21 cellular contexts compared by ENCODE assay signal in genomic region chr16:5756969-5757368, GRCh38.
DNase-seq lines count a peak whose midpoint lies in the region; ATAC-seq and TF ChIP-seq lines count a peak whose summit lies in the region.
"Had no signal": no experiment of that assay in that cellular context is flagged by ENCODE, and none has a peak within 500 bp of the region (broad histone marks: within the 10 kb centered on the region; RNA-seq: fewer than 3 reads in every experiment).

No MANE protein-coding gene starts in this region.

- H3K36me3 ChIP-seq in DND-41 (ENCODE audit: insufficient read depth, low read length) (no peaks in the 10 kb centered on the region), MM.1S (replicated peaks; ENCODE audit: insufficient read depth, low read length) (no peaks in the 10 kb centered on the region), mesendoderm (ENCODE audit: control insufficient read depth, insufficient read depth, low read length) (no peaks in the 10 kb centered on the region)
- H3K36me3 ChIP-seq: tibial artery had no signal

- in situ Hi-C loops in SK-MEL-5 (cut with HindIII; ENCODE audit: low pct_unique_long_range_greater_than_20kb, low sequenced_read_pairs), result no loop called here

- no peaks in the 10 kb centered on the region for H3K36me3 Mint-ChIP-seq in chondrocyte (ENCODE audit: low read depth)
- H3K36me3 Mint-ChIP-seq: naive thymus-derived CD4-positive, alpha-beta T cell had no signal

- no peak overlapping the region for H3K56ac ChIP-seq in mesendoderm (ENCODE audit: low read length)

- no peak overlapping the region for H3K4me3 Mint-ChIP-seq in chondrocyte (ENCODE audit: unreplicated experiment)
- H3K4me3 Mint-ChIP-seq: naive thymus-derived CD4-positive, alpha-beta T cell had no signal

- H3K79me1 ChIP-seq in mesendoderm (ENCODE audit: low read length), result no peaks in the 10 kb centered on the region

- no peak overlapping the region for H2BK120ac ChIP-seq in mesendoderm (ENCODE audit: low read depth, low read length)

- H2AFZ ChIP-seq in DND-41 (ENCODE audit: low read depth, low read length) (no peak overlapping the region), MM.1S (ENCODE audit: low read length) (no peak overlapping the region)

- ATAC-seq in DND-41 (ENCODE audit: insufficient read depth, low read depth), result no peak
- ATAC-seq: naive thymus-derived CD4-positive, alpha-beta T cell had no signal

- H4K20me1 ChIP-seq in DND-41 (ENCODE audit: insufficient read depth, low read length), result no peaks in the 10 kb centered on the region
- H4K20me1 ChIP-seq in MM.1S (ENCODE audit: insufficient read depth, low read length), result no peaks in the 10 kb centered on the region

- peaks cover 27% of the 10 kb centered on the region for H3K9me3 Mint-ChIP-seq in chondrocyte (ENCODE audit: low read depth)

- H3K4me1 ChIP-seq in DND-41 (ENCODE audit: insufficient read depth, low read length) (no peaks in the 10 kb centered on the region), MM.1S (ENCODE audit: low read length) (peaks cover 30% of the 10 kb centered on the region), mesendoderm (ENCODE audit: control insufficient read depth, low read depth, low read length) (no peaks in the 10 kb centered on the region)
- H3K4me1 ChIP-seq: tibial artery had no signal

- H2BK5ac ChIP-seq in mesendoderm (ENCODE audit: low read length), result no peak overlapping the region

- no peak overlapping the region for H3K18ac ChIP-seq in mesendoderm (ENCODE audit: low read length)

- no CpG with 5 or more reads among the region's 5 CpGs for WGBS in mesendoderm (ENCODE audit: extremely low coverage, insufficient coverage, low lambda C conversion rate)

- no peak overlapping the region for H3K23ac ChIP-seq in mesendoderm (ENCODE audit: low read length)

- H3K9me2 ChIP-seq in MM.1S (replicated peaks; ENCODE audit: insufficient read depth, low read length), result no peaks in the 10 kb centered on the region

- H3K27ac Mint-ChIP-seq in chondrocyte (ENCODE audit: unreplicated experiment), result no peak overlapping the region
- H3K27ac Mint-ChIP-seq: naive thymus-derived CD4-positive, alpha-beta T cell had no signal

- H3K79me2 ChIP-seq in DND-41 (ENCODE audit: insufficient read depth, low read length) (no peaks in the 10 kb centered on the region), MM.1S (ENCODE audit: low read length) (no peaks in the 10 kb centered on the region), mesendoderm (ENCODE audit: control insufficient read depth, insufficient read depth, low read length) (no peaks in the 10 kb centered on the region)

- no peak overlapping the region for H4K8ac ChIP-seq in mesendoderm (ENCODE audit: low read depth, low read length)

- no peak overlapping the region for H2AK5ac ChIP-seq in mesendoderm (ENCODE audit: low read length)

- no peaks in the 10 kb centered on the region for H3K4me1 Mint-ChIP-seq in chondrocyte (ENCODE audit: low read depth)
- H3K4me1 Mint-ChIP-seq: naive thymus-derived CD4-positive, alpha-beta T cell had no signal

- no peaks in the 10 kb centered on the region for H3K27me3 Mint-ChIP-seq in chondrocyte (ENCODE audit: low read depth)

- H3K27ac ChIP-seq in DND-41 (ENCODE audit: low read length), result no peak overlapping the region
- no peak overlapping the region for H3K27ac ChIP-seq in MM.1S (ENCODE audit: low read length)
- H3K27ac ChIP-seq in mesendoderm (ENCODE audit: low read depth, low read length), result no peak overlapping the region
- H3K27ac ChIP-seq: tibial artery had no signal

- peak; percentile 28 for TF ChIP-seq CTCF in DND-41 (IDR thresholded peaks at IDR 0.05; ENCODE audit: borderline replicate concordance, extremely low read depth, low read length, poor library complexity, severe bottlenecking)
- TF ChIP-seq CTCF in MM.1S (IDR thresholded peaks at IDR 0.05; ENCODE audit: low read length), result peak; percentile 38
- no peak for TF ChIP-seq CTCF in chondrocyte (IDR thresholded peaks at IDR 0.05)

- H3K27me3 ChIP-seq in DND-41 (ENCODE audit: insufficient read depth, low read length, poor library complexity) (peaks cover 2% of the 10 kb centered on the region), MM.1S (replicated peaks; ENCODE audit: insufficient read depth, low read length) (no peaks in the 10 kb centered on the region), mesendoderm (ENCODE audit: insufficient read depth, low read length, poor library complexity) (no peaks in the 10 kb centered on the region)
- H3K27me3 ChIP-seq: tibial artery had no signal

- H3F3A ChIP-seq in MM.1S (ENCODE audit: insufficient read depth, low read length), result peaks cover 11% of the 10 kb centered on the region

- no peak overlapping the region for H3K4ac ChIP-seq in mesendoderm (ENCODE audit: low read depth, low read length)

- no peaks in the 10 kb centered on the region for H3K9me3 ChIP-seq in DND-41 (ENCODE audit: insufficient read depth, low read length, severe bottlenecking)
- H3K9me3 ChIP-seq in MM.1S (replicated peaks; ENCODE audit: insufficient read depth, low read length), result no peaks in the 10 kb centered on the region
- H3K9me3 ChIP-seq: tibial artery had no signal

- H3K9ac ChIP-seq in DND-41 (ENCODE audit: low read depth, low read length) (no peak overlapping the region), MM.1S (ENCODE audit: low read length) (no peak overlapping the region), mesendoderm (ENCODE audit: low read length) (no peak overlapping the region)

- H3K4me3 ChIP-seq in DND-41 (ENCODE audit: low read depth in 1 of 2, low read length in 2 of 2), result no peak overlapping the region
- no peak overlapping the region for H3K4me3 ChIP-seq in MM.1S (ENCODE audit: low read length)
- no peak overlapping the region for H3K4me3 ChIP-seq in mesendoderm (ENCODE audit: low read length)
- H3K4me3 ChIP-seq: tibial artery had no signal

- no peak overlapping the region for H2BK15ac ChIP-seq in mesendoderm (replicated peaks; ENCODE audit: low read depth)

- no peak for DNase-seq in DND-41
- DNase-seq in MM.1S, result peak; percentile 41
- DNase-seq in SK-MEL-5 (ENCODE audit: low read depth, low spot score), result peak; percentile 11
- peak; percentile 48 for DNase-seq in mesendoderm
- no peak for DNase-seq in DMS153 treated with DMSO at 0.1 percent for 48 hours (lab: John Stamatoyannopoulos, UW; ENCODE audit: unreplicated experiment)
- no peak for DNase-seq in ureter (ENCODE audit: low spot score)
- no peak for DNase-seq in chondrocyte (ENCODE audit: low spot score)
- DNase-seq: activated CD4-positive, alpha-beta T cell treated with anti-CD3 and anti-CD28 coated beads, Interleukin-2, amount 50 U/mL, for 1 hour; activated T-cell treated with anti-CD3 and anti-CD28 coated beads, Interleukin-2, amount 50 U/mL, for 48 hours; cerebellar nuclear complex; DMS79; IMR-90; midbrain; naive thymus-derived CD4-positive, alpha-beta T cell; NCI-H1105 treated with DMSO at 0.1 percent for 48 hours; NCI-H1930; NCI-H748 treated with DMSO at 0.1 percent for 48 hours; SHP77; SW 1271; T-helper 9 cell; tibial artery had no signal

- no peak overlapping the region for H4K5ac ChIP-seq in mesendoderm (ENCODE audit: low read length)

- H3K4me2 ChIP-seq in DND-41 (ENCODE audit: insufficient read depth, low read length) (no peak overlapping the region), MM.1S (ENCODE audit: low read depth, low read length) (no peak overlapping the region), mesendoderm (ENCODE audit: low read length) (no peak overlapping the region)

Comparison
In these comparisons a context has a peak if more than half of its experiments do, and no peak if none do; other contexts are left out.
1. DNase-seq: peak in MM.1S (single experiment), SK-MEL-5 (single experiment) and mesendoderm (single experiment); none in DND-41 (single experiment), DMS153 treated with DMSO at 0.1 percent for 48 hours (single experiment), ureter (single experiment) and chondrocyte (single experiment).